Comparison of ENCODE assay signal across 9 cellular contexts in genomic region chr10:469947-470338, GRCh38.
"Had no signal": no experiment of that assay in that cellular context is flagged by ENCODE, and none has a peak within 500 bp of the region (broad histone marks: within the 10 kb centered on the region; RNA-seq: fewer than 3 reads in every experiment).

No MANE protein-coding gene starts in this region.

- H3K4me1 Mint-ChIP-seq: neural progenitor cell had no signal

- H3K27ac Mint-ChIP-seq: activated T-helper 1 cell treated with anti-CD3 and anti-CD28 coated beads, Interleukin-12 subunit alpha, Interleukin-12 subunit beta, Interleukin-2, Interleukin-4 antibody, amounts not matched to agents 30 ng/mL and 10 ng/mL and 1 ng/mL, durations not matched to agents 14 hours and 24 hours and 36 hours had no signal

- H3K9me3 Mint-ChIP-seq: activated T-helper 1 cell treated with anti-CD3 and anti-CD28 coated beads, Interleukin-12 subunit alpha, Interleukin-12 subunit beta, Interleukin-2, Interleukin-4 antibody, amounts not matched to agents 30 ng/mL and 10 ng/mL and 1 ng/mL, durations not matched to agents 14 hours and 24 hours and 36 hours had no signal

- DNase-seq: hypothalamus, pancreas, stomach, T1000 had no signal

- H3K27me3 ChIP-seq: ascending aorta, neural progenitor cell, pancreas, stomach had no signal

- H3K4me3 ChIP-seq: ascending aorta, neural progenitor cell, pancreas, stomach, thoracic aorta had no signal

- H3K4me1 ChIP-seq: ascending aorta, neural progenitor cell, pancreas, stomach had no signal

- H3K27ac ChIP-seq: ascending aorta, neural progenitor cell, pancreas, stomach, thoracic aorta, VCaP had no signal

- H3K9me3 ChIP-seq: ascending aorta, pancreas, stomach, thoracic aorta had no signal

- ATAC-seq: pancreas had no signal

- H3K36me3 ChIP-seq: neural progenitor cell had no signal

- H3K4me3 Mint-ChIP-seq: neural progenitor cell had no signal
